ENCODE assay signal across 8 cellular contexts in the genomic region with DNA sequence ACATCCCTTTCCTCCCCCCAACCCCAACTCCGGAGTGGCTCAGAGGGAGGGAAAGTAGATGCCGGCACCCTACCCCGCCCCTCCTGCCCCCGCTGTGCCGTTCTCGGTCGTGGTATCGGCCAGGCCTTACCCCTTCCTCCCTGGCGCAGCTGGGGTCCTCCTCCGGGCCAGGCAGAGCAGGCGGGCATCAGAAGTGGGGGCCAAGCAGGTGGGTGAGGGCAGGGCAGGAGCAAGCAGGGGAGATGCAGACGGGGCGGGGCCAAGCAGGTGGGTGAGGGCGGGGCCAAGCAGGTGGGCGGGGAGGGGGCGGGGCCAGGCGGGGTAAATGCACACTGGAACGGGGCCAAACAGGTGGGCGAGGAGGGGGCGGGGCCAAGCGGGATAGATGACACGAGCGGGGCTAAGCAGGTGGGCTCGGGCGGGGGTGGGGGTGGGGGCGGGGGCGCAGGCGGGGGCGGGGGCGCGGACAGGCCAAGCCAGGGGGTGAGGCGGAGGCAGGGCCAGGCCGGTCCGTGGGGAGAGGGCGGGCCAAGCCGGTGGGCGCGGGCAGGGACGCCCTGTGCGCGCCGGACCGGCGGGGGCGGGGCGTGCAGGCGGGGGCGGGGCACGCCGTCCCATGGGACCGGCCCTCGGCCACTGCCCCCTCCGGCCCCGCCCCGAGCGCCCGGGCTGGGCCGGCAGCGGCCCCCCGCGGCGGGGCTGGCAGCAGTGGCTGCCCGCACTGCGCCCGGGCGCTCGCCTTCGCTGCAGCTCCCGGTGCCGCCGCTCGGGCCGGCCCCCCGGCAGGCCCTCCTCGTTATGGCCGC. TPM values are rescaled to one million over a fixed set of nuclear protein-coding genes. Genes with fewer than 3 reads are reported as not detected.
DNase-seq lines count a peak whose midpoint lies in the region; ATAC-seq and TF ChIP-seq lines count a peak whose summit lies in the region.

A gene with protein sequence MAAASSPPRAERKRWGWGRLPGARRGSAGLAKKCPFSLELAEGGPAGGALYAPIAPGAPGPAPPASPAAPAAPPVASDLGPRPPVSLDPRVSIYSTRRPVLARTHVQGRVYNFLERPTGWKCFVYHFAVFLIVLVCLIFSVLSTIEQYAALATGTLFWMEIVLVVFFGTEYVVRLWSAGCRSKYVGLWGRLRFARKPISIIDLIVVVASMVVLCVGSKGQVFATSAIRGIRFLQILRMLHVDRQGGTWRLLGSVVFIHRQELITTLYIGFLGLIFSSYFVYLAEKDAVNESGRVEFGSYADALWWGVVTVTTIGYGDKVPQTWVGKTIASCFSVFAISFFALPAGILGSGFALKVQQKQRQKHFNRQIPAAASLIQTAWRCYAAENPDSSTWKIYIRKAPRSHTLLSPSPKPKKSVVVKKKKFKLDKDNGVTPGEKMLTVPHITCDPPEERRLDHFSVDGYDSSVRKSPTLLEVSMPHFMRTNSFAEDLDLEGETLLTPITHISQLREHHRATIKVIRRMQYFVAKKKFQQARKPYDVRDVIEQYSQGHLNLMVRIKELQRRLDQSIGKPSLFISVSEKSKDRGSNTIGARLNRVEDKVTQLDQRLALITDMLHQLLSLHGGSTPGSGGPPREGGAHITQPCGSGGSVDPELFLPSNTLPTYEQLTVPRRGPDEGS (plus strand): TSS at position 708 of the 806 bp plus-strand sequence. CDS start 91 bp downstream, at position 799.
A gene with protein sequence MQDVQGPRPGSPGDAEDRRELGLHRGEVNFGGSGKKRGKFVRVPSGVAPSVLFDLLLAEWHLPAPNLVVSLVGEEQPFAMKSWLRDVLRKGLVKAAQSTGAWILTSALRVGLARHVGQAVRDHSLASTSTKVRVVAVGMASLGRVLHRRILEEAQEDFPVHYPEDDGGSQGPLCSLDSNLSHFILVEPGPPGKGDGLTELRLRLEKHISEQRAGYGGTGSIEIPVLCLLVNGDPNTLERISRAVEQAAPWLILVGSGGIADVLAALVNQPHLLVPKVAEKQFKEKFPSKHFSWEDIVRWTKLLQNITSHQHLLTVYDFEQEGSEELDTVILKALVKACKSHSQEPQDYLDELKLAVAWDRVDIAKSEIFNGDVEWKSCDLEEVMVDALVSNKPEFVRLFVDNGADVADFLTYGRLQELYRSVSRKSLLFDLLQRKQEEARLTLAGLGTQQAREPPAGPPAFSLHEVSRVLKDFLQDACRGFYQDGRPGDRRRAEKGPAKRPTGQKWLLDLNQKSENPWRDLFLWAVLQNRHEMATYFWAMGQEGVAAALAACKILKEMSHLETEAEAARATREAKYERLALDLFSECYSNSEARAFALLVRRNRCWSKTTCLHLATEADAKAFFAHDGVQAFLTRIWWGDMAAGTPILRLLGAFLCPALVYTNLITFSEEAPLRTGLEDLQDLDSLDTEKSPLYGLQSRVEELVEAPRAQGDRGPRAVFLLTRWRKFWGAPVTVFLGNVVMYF (N-terminal part only) (minus strand): TSS at position 214 of the 806 bp plus-strand sequence. CDS start 21,478 bp downstream, outside the sequence.

- H3K18ac ChIP-seq in trophoblast cell (ENCODE audit: low read length) = no peak within 1 kb of the TSS

- H3K23ac ChIP-seq in trophoblast cell (ENCODE audit: low read length) = no peak within 1 kb of the TSS

- TF ChIP-seq POLR2A in transverse colon (IDR thresholded peaks at IDR 0.05) (no peak), GM18505 (IDR thresholded peaks at IDR 0.05; ENCODE audit: borderline replicate concordance, extremely low read depth, insufficient read depth, insufficient read length) (no peak)

- no peak within 1 kb of the TSS for H2BK12ac ChIP-seq in trophoblast cell (ENCODE audit: low read length)

- TF ChIP-seq CTCF in foreskin keratinocyte (conservative IDR thresholded peaks at IDR 0.05) (no peak), transverse colon (IDR thresholded peaks at IDR 0.05) (no peak)

- H2AK5ac ChIP-seq in trophoblast cell (ENCODE audit: low read length) = no peak within 1 kb of the TSS

- H3K36me3 ChIP-seq in trophoblast cell (ENCODE audit: control insufficient read depth in 1 of 2, insufficient read depth in 2 of 2, low read length in 2 of 2) (no peaks in the 10 kb centered on the region), transverse colon (no peaks in the 10 kb centered on the region)

- intact Hi-C loops in transverse colon (cut with DNase I; ENCODE audit: low total_unique reads) = no loop called here

- H3K79me2 ChIP-seq in trophoblast cell (ENCODE audit: control insufficient read depth, insufficient read depth, low read length, poor library complexity) = no peaks in the 10 kb centered on the region

- TF ChIP-seq EP300 in transverse colon (IDR thresholded peaks at IDR 0.05; ENCODE audit: low read depth) = no peak

- ATAC-seq in foreskin keratinocyte (peak; percentile 26), HG02870 (IDR thresholded peaks at IDR 0.05; ENCODE audit: unreplicated experiment) (no peak), GM18505 (IDR thresholded peaks at IDR 0.05; ENCODE audit: unreplicated experiment) (no peak)

- no peak within 1 kb of the TSS for H2BK120ac ChIP-seq in trophoblast cell (ENCODE audit: insufficient read depth, low read length, poor library complexity)

- peaks cover 11% of the 10 kb centered on the region for H3K9me3 ChIP-seq in trophoblast cell (ENCODE audit: insufficient read depth, low read depth, low read length)
- no peaks in the 10 kb centered on the region for H3K9me3 ChIP-seq in transverse colon

- no peak within 1 kb of the TSS for H2AFZ ChIP-seq in trophoblast cell (ENCODE audit: insufficient read depth, low read length, poor library complexity)

- no peak within 1 kb of the TSS for H3K9ac ChIP-seq in trophoblast cell (ENCODE audit: low read length)

- H3K4me3 ChIP-seq in trophoblast cell (ENCODE audit: low read depth, low read length) = no peak within 1 kb of the TSS
- H3K4me3 ChIP-seq in transverse colon = peak within 1 kb of the TSS; percentile 13 to 53 (median 42)

- H3K27ac ChIP-seq in foreskin keratinocyte = no peak within 1 kb of the TSS
- no peak within 1 kb of the TSS for H3K27ac ChIP-seq in trophoblast cell (ENCODE audit: low read depth, low read length)
- H3K27ac ChIP-seq in transverse colon = peak within 1 kb of the TSS; percentile 48 to 84 (median 65)

- no peak within 1 kb of the TSS for H4K91ac ChIP-seq in trophoblast cell (ENCODE audit: low read depth, low read length)

- DNase-seq in Caki2 (ENCODE audit: low read depth) = peak; percentile 14
- DNase-seq in NCI-H2196 treated with DMSO at 0.1 percent for 48 hours (lab: John Stamatoyannopoulos, UW; ENCODE audit: unreplicated experiment) = peak; percentile 67
- peak; percentile 90 for DNase-seq in activated CD8-positive, alpha-beta memory T cell treated with anti-CD3 and anti-CD28 coated beads, Interleukin-2, amount 50 U/mL, for 48 hours
- no peak for DNase-seq in foreskin keratinocyte
- peak in 1 of 2 donors; percentile 35 for DNase-seq in trophoblast cell
- DNase-seq in transverse colon = peak; percentile 87

- H3K4me1 ChIP-seq in foreskin keratinocyte (no peaks in the 10 kb centered on the region), trophoblast cell (ENCODE audit: control insufficient read depth in 1 of 2, insufficient read depth in 2 of 2, low read length in 2 of 2) (no peaks in the 10 kb centered on the region), transverse colon (peaks cover 3 to 54% (median 44%) of the 10 kb centered on the region in 4 donors)

- H3K4ac ChIP-seq in trophoblast cell (ENCODE audit: low read depth, low read length) = no peak within 1 kb of the TSS

- no peak within 1 kb of the TSS for H4K12ac ChIP-seq in trophoblast cell (ENCODE audit: low read depth, low read length)

- no peaks in the 10 kb centered on the region for H3K79me1 ChIP-seq in trophoblast cell (ENCODE audit: low read length)

- in situ Hi-C loops in Caki2 (cut with HindIII; ENCODE audit: low pct_unique_long_range_greater_than_20kb, low sequenced_read_pairs) = no loop called here
- in situ Hi-C loops in transverse colon (cut with MboI; ENCODE audit: low pct_ligation_motif_present in 1 of 4, low pct_unique_long_range_greater_than_20kb in 1 of 4, low sequenced_read_pairs in 3 of 4) = loop anchor here in 1 of 4 donors (25.0 kb wide), 1 partner anchor 443 kb away; a partner anchor contains a TSS

- no CpG with 5 or more reads among the region's 76 CpGs for WGBS in trophoblast cell (ENCODE audit: extremely low coverage, insufficient coverage, insufficient read length)
- WGBS in transverse colon (ENCODE audit: low coverage in 1 of 2), 2 donors = 1% methylated on average over 28 of the region's 76 CpGs; no CpG with 5 or more reads in 1 of the 2 donors

- H3K4me2 ChIP-seq in trophoblast cell (ENCODE audit: low read length) = peak within 1 kb of the TSS; percentile 52

- H3K27me3 ChIP-seq in foreskin keratinocyte = peaks cover 55% of the 10 kb centered on the region
- peaks cover 33% of the 10 kb centered on the region for H3K27me3 ChIP-seq in trophoblast cell (ENCODE audit: insufficient read depth, low read length)
- peaks cover 16% of the 10 kb centered on the region for H3K27me3 ChIP-seq in transverse colon

- no peak within 1 kb of the TSS for H2BK5ac ChIP-seq in trophoblast cell (ENCODE audit: low read depth, low read length, poor library complexity)

- H3K14ac ChIP-seq in trophoblast cell (ENCODE audit: low read length) = no peak within 1 kb of the TSS

- H4K8ac ChIP-seq in trophoblast cell (ENCODE audit: low read depth, low read length) = no peak within 1 kb of the TSS

RNA-seq across cellular contexts. Expression of the first gene that starts in this region (rescaled TPM):
- 3.9 TPM in 1 of 2 replicates, not detected in the other for total RNA-seq in Caki2 (2014; rRNA removed; shearing (Covaris generic); ENCODE audit: low replicate concordance)
- total RNA-seq in foreskin keratinocyte (not detected in 2 replicates), transverse colon (10 to 100 TPM in 3 of 4 donors, 1 to 10 TPM in 1; 5.6 to 46.8 (median 24.6) TPM)
- not detected in 2 replicates for polyA plus RNA-seq in foreskin keratinocyte
- 0.53 and 0.64 TPM in 2 replicates for polyA plus RNA-seq in trophoblast cell (2013)

RNA-seq across cellular contexts. Expression of the second gene that starts in this region (rescaled TPM):
- total RNA-seq in Caki2 (2014; rRNA removed; shearing (Covaris generic); ENCODE audit: low replicate concordance) = not detected in 2 replicates
- total RNA-seq in foreskin keratinocyte (not detected in 2 replicates), transverse colon (1 to 10 TPM; 1.4 to 7.5 (median 4.3) TPM)
- not detected in 2 replicates for polyA plus RNA-seq in foreskin keratinocyte
- 0.03 and 0.04 TPM in 2 replicates for polyA plus RNA-seq in trophoblast cell (2013)

Comparison
In these comparisons a context has a peak if more than half of its experiments do, and no peak if none do; other contexts are left out.
1. Peak in ATAC-seq in foreskin keratinocyte; RNA of the genes that start here not detected or under 1 TPM.
2. DNase-seq: peak in Caki2 (single experiment), NCI-H2196 treated with DMSO at 0.1 percent for 48 hours (single experiment), activated CD8-positive, alpha-beta memory T cell treated with anti-CD3 and anti-CD28 coated beads, Interleukin-2, amount 50 U/mL, for 48 hours (single experiment) and transverse colon (single experiment); none in foreskin keratinocyte (0 of 2).
3. H3K27ac ChIP-seq: peak in transverse colon (4 of 4); none in foreskin keratinocyte (single experiment) and trophoblast cell (single experiment).